In the genomic region with DNA sequence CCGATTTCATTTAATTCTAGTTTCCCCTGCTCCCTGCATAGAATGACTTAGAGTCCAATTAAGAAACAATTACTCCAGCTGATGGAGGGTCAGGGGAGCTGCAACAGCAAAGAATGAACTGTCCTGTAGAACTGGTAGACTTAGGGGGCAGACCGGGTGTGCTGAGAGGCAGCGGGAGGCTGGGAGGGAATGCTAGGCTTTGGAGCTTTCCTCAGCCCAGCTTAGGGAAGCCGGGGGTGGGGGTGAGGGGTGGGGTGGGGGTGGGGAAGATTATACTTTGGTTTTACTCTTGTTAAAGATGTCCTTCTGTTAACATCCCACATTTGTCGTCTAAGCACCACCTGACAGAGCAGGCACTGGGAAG, we compare ENCODE assay signal across 11 cellular contexts.
A peak's percentile ranks its signal among the peaks of the same experiment; 100 is the strongest.
DNase-seq lines count a peak whose midpoint lies in the region; ATAC-seq and TF ChIP-seq lines count a peak whose summit lies in the region.
"Had no signal": no experiment of that assay in that cellular context is flagged by ENCODE, and none has a peak within 500 bp of the region (broad histone marks: within the 10 kb centered on the region; RNA-seq: fewer than 3 reads in every experiment).

No MANE protein-coding gene starts in this region.

- H3K4me2 ChIP-seq in BLaER1 treated with 17β-estradiol and CSF1 and Interleukin-3, amounts not matched to agents 10 nM and 100 nM, result peak overlapping the region in 7 of 11 experiments; percentile 21 to 60 (median 37); a peak in 12 of 22 replicates

- TF ChIP-seq CTCF in brain (conservative IDR thresholded peaks at IDR 0.05), result no peak

- no peaks in the 10 kb centered on the region for H3K27me3 ChIP-seq in BLaER1 treated with 17β-estradiol and CSF1 and Interleukin-3, amounts not matched to agents 10 nM and 100 nM
- H3K27me3 ChIP-seq in HUES6 (ENCODE audit: control insufficient read depth, insufficient read depth, low read length) (peaks cover 32% of the 10 kb centered on the region), muscle layer of colon (ENCODE audit: control insufficient read depth in 1 of 2, insufficient read depth in 2 of 2, low read length in 2 of 2) (peaks cover 3 to 7% of the 10 kb centered on the region in 2 donors)
- H3K27me3 ChIP-seq: Peyer's patch, right atrium auricular region had no signal

- H3K4me1 ChIP-seq in BLaER1 treated with 17β-estradiol and CSF1 and Interleukin-3, amounts not matched to agents 10 nM and 100 nM, result peaks cover 0 to 20% (median 14%) of the 10 kb centered on the region in 10 experiments; a peak in 14 of 20 replicates
- H3K4me1 ChIP-seq in HUES6 (ENCODE audit: control insufficient read depth, insufficient read depth, low read length) (peaks cover 26% of the 10 kb centered on the region), muscle layer of colon (ENCODE audit: insufficient read depth, low read length) (no peaks in the 10 kb centered on the region)
- H3K4me1 ChIP-seq: Peyer's patch, right atrium auricular region had no signal

- H4K20me1 ChIP-seq in BLaER1 treated with 17β-estradiol and CSF1 and Interleukin-3, amounts not matched to agents 10 nM and 100 nM, result no peaks in the 10 kb centered on the region

- H3K36me3 Mint-ChIP-seq in brain, result no peaks in the 10 kb centered on the region
- H3K36me3 Mint-ChIP-seq: CD8-positive, alpha-beta memory T cell had no signal

- peaks cover 11% of the 10 kb centered on the region for H3K27me3 Mint-ChIP-seq in brain

- peaks cover 3 to 11% (median 9%) of the 10 kb centered on the region in 5 experiments for H3K9me3 Mint-ChIP-seq in brain

- peak overlapping the region; percentile 71 to 92 (median 82) for H3K27ac Mint-ChIP-seq in brain

- peaks cover 0 to 15% (median 0%) of the 10 kb centered on the region in 11 experiments; a peak in 9 of 22 replicates for H3K9me3 ChIP-seq in BLaER1 treated with 17β-estradiol and CSF1 and Interleukin-3, amounts not matched to agents 10 nM and 100 nM (replicated peaks in 1 of 11)
- H3K9me3 ChIP-seq in HUES6 (ENCODE audit: control insufficient read depth, insufficient read depth, low read depth, low read length) (peaks cover 17% of the 10 kb centered on the region), muscle layer of colon (ENCODE audit: low read length) (no peaks in the 10 kb centered on the region)
- H3K9me3 ChIP-seq: Peyer's patch had no signal

- H3K4me1 Mint-ChIP-seq in brain, result peaks cover 45% of the 10 kb centered on the region

- H3K9ac ChIP-seq in BLaER1 treated with 17β-estradiol and CSF1 and Interleukin-3, amounts not matched to agents 10 nM and 100 nM, result peak overlapping the region in 1 of 11 experiments; percentile 47; a peak in 1 of 22 replicates
- no peak overlapping the region for H3K9ac ChIP-seq in HUES6 (ENCODE audit: low read length)
- H3K9ac ChIP-seq in muscle layer of colon (ENCODE audit: low read length), result peak overlapping the region; percentile 11

- H3K4me3 ChIP-seq in BLaER1 treated with 17β-estradiol and CSF1 and Interleukin-3, amounts not matched to agents 10 nM and 100 nM, result 0 out of 20 replicates have a peak overlapping the region, but pooled peaks of 2 of the 10 experiments have one; percentile 19 to 27
- H3K4me3 ChIP-seq in HUES6 (ENCODE audit: low read depth, low read length), result peak overlapping the region; percentile 46
- H3K4me3 ChIP-seq in muscle layer of colon (ENCODE audit: low read depth in 1 of 2, low read length in 2 of 2), result peak overlapping the region in 1 of 2 donors; percentile 19
- H3K4me3 ChIP-seq: Peyer's patch, right atrium auricular region had no signal

- DNase-seq in ureter (ENCODE audit: low spot score) (no peak), NCI-H82 treated with DMSO at 0.1 percent for 48 hours (lab: John Stamatoyannopoulos, UW; ENCODE audit: unreplicated experiment) (no peak), SIG-M5 (lab: John Stamatoyannopoulos, UW) (no peak)

- H3K4me3 Mint-ChIP-seq in brain, result peak overlapping the region; percentile 70 to 84 (median 78)

- H3K27ac ChIP-seq in BLaER1 treated with 17β-estradiol and CSF1 and Interleukin-3, amounts not matched to agents 10 nM and 100 nM, result no peak overlapping the region
- H3K27ac ChIP-seq in HUES6 (ENCODE audit: low read depth, low read length) (peak overlapping the region; percentile 38; the same call in 1 of the 2 replicates), muscle layer of colon (ENCODE audit: low read depth, low read length) (no peak overlapping the region)
- H3K27ac ChIP-seq: Peyer's patch, right atrium auricular region had no signal

- ATAC-seq in GM19463 (IDR thresholded peaks at IDR 0.05; ENCODE audit: unreplicated experiment), result no peak

- no peaks in the 10 kb centered on the region for H3K36me3 ChIP-seq in BLaER1 treated with 17β-estradiol and CSF1 and Interleukin-3, amounts not matched to agents 10 nM and 100 nM
- no peaks in the 10 kb centered on the region for H3K36me3 ChIP-seq in HUES6 (ENCODE audit: control insufficient read depth, insufficient read depth, low read length)
- H3K36me3 ChIP-seq in muscle layer of colon (ENCODE audit: insufficient read depth, low read length), result no peaks in the 10 kb centered on the region
- H3K36me3 ChIP-seq: Peyer's patch, right atrium auricular region had no signal
